ENCODE assay signal across 26 cellular contexts in genomic region chr5:66826263-66826662, GRCh38.
DNase-seq lines count a peak whose midpoint lies in the region; ATAC-seq and TF ChIP-seq lines count a peak whose summit lies in the region.
"Had no signal": no experiment of that assay in that cellular context is flagged by ENCODE, and none has a peak within 500 bp of the region (broad histone marks: within the 10 kb centered on the region; RNA-seq: fewer than 3 reads in every experiment).

No MANE protein-coding gene starts in this region.

- no peaks in the 10 kb centered on the region for H3K79me2 ChIP-seq in mesendoderm (ENCODE audit: control insufficient read depth, insufficient read depth, low read length)

- peak overlapping the region; percentile 36 for H3K4ac ChIP-seq in mesendoderm (ENCODE audit: low read depth, low read length)

- no peaks in the 10 kb centered on the region for H3K9me3 Mint-ChIP-seq in activated naive CD4-positive, alpha-beta T cell treated with anti-CD3 and anti-CD28 coated beads, Interleukin-2, amount 10 ng/mL, durations not matched to agents 7 days and 5 days
- H3K9me3 Mint-ChIP-seq: CD8-positive, alpha-beta T cell had no signal

- ATAC-seq in heart left ventricle (peak in 2 of 4 donors; percentile 38 to 57), heart right ventricle (peak in 2 of 8 donors; percentile 44 to 54), mucosa of descending colon (no peak)
- ATAC-seq: CD8-positive, alpha-beta T cell; HCT116 had no signal

- H3K4me3 ChIP-seq in heart left ventricle (no peak overlapping the region), heart right ventricle (no peak overlapping the region), mesendoderm (ENCODE audit: low read length) (no peak overlapping the region), mucosa of descending colon (no peak overlapping the region)
- H3K4me3 ChIP-seq: PC-9 had no signal

- H3K27ac Mint-ChIP-seq in activated naive CD4-positive, alpha-beta T cell treated with anti-CD3 and anti-CD28 coated beads, Interleukin-2, amount 10 ng/mL, durations not matched to agents 7 days and 5 days = no peak overlapping the region
- H3K27ac Mint-ChIP-seq: B cell; CD8-positive, alpha-beta T cell; IgD-negative memory B cell had no signal

- H3K23ac ChIP-seq in mesendoderm (ENCODE audit: low read length) = no peak overlapping the region

- H3K18ac ChIP-seq in mesendoderm (ENCODE audit: low read length) = peak overlapping the region; percentile 41

- WGBS in heart left ventricle, 4 donors = 49 to 58% (median 54%) methylated on average over 7 of the region's 7 CpGs
- 52 to 63% methylated on average over 7 of the region's 7 CpGs for WGBS in heart right ventricle, 2 donors
- WGBS in mesendoderm (ENCODE audit: extremely low coverage, insufficient coverage, low lambda C conversion rate) = no CpG with 5 or more reads among the region's 7 CpGs

- peaks cover 77% of the 10 kb centered on the region for H3K4me1 Mint-ChIP-seq in activated naive CD4-positive, alpha-beta T cell treated with anti-CD3 and anti-CD28 coated beads, Interleukin-2, amount 10 ng/mL, durations not matched to agents 7 days and 5 days

- H3K36me3 Mint-ChIP-seq in activated naive CD4-positive, alpha-beta T cell treated with anti-CD3 and anti-CD28 coated beads, Interleukin-2, amount 10 ng/mL, durations not matched to agents 7 days and 5 days = peaks cover 8% of the 10 kb centered on the region
- H3K36me3 Mint-ChIP-seq: CD8-positive, alpha-beta T cell; IgD-negative memory B cell had no signal

- H3K27me3 Mint-ChIP-seq in activated naive CD4-positive, alpha-beta T cell treated with anti-CD3 and anti-CD28 coated beads, Interleukin-2, amount 10 ng/mL, durations not matched to agents 7 days and 5 days = no peaks in the 10 kb centered on the region

- H2AK5ac ChIP-seq in mesendoderm (ENCODE audit: low read length) = no peak overlapping the region

- H2BK120ac ChIP-seq in mesendoderm (ENCODE audit: low read depth, low read length) = no peak overlapping the region

- H2BK15ac ChIP-seq in mesendoderm (replicated peaks; ENCODE audit: low read depth) = peak overlapping the region; percentile 46

- H2BK5ac ChIP-seq in mesendoderm (ENCODE audit: low read length) = no peak overlapping the region

- no peaks in the 10 kb centered on the region for H3K79me1 ChIP-seq in mesendoderm (ENCODE audit: low read length)

- H3K9me3 ChIP-seq in heart left ventricle = no peaks in the 10 kb centered on the region
- no peaks in the 10 kb centered on the region for H3K9me3 ChIP-seq in heart right ventricle
- H3K9me3 ChIP-seq in mucosa of descending colon = no peaks in the 10 kb centered on the region
- H3K9me3 ChIP-seq: Caco-2 had no signal

- DNase-seq in heart left ventricle = peak in 1 of 5 donors; percentile 48
- no peak for DNase-seq in cardiac septum (ENCODE audit: low spot score)
- no peak for DNase-seq in heart right ventricle
- DNase-seq in mesendoderm = no peak
- no peak for DNase-seq in activated naive CD4-positive, alpha-beta T cell treated with anti-CD3 and anti-CD28 coated beads, Interleukin-2, amount 10 ng/mL, durations not matched to agents 7 days and 5 days
- no peak for DNase-seq in EL
- no peak for DNase-seq in mucosa of descending colon
- DNase-seq: Caco-2; CD8-positive, alpha-beta T cell; DMS 273 treated with DMSO at 0.1 percent for 48 hours; DMS79 treated with DMSO at 0.1 percent for 48 hours; NCI-H1048; NCI-H1417; NCI-H1694; NCI-H2029 treated with DMSO at 0.1 percent for 48 hours; NCI-H446 treated with DMSO at 0.1 percent for 48 hours; NCI-H526; NCI-H82; NK-92 treated with Interleukin-12 subunit alpha and Interleukin-12 subunit beta, amount 100 ng/mL, for 24 hours; PC-9; RPMI8226; SHP77 treated with DMSO at 0.1 percent for 48 hours had no signal

- no peak overlapping the region for H4K8ac ChIP-seq in mesendoderm (ENCODE audit: low read depth, low read length)

- H3K4me3 Mint-ChIP-seq in activated naive CD4-positive, alpha-beta T cell treated with anti-CD3 and anti-CD28 coated beads, Interleukin-2, amount 10 ng/mL, durations not matched to agents 7 days and 5 days = no peak overlapping the region
- H3K4me3 Mint-ChIP-seq: B cell; CD8-positive, alpha-beta T cell; IgD-negative memory B cell had no signal

- no peak overlapping the region for H3K56ac ChIP-seq in mesendoderm (ENCODE audit: low read length)

- H3K27ac ChIP-seq in heart left ventricle (peak overlapping the region in 11 of 12 donors; percentile 16 to 83 (median 70)), heart right ventricle (peak overlapping the region; percentile 2 to 80 (median 70)), mesendoderm (ENCODE audit: low read depth, low read length) (no peak overlapping the region)
- H3K27ac ChIP-seq: C4-2B, PC-9 had no signal

- H3K27me3 ChIP-seq in heart left ventricle (no peaks in the 10 kb centered on the region), heart right ventricle (peaks cover 0 to 9% (median 0%) of the 10 kb centered on the region in 7 donors), mesendoderm (ENCODE audit: insufficient read depth, low read length, poor library complexity) (no peaks in the 10 kb centered on the region)

- H3K36me3 ChIP-seq in heart left ventricle (no peaks in the 10 kb centered on the region), heart right ventricle (no peaks in the 10 kb centered on the region), mesendoderm (ENCODE audit: control insufficient read depth, insufficient read depth, low read length) (no peaks in the 10 kb centered on the region), mucosa of descending colon (ENCODE audit: low read depth) (no peaks in the 10 kb centered on the region)

- intact Hi-C loops in heart left ventricle (cut with DNase I) (loop anchor here in 3 of 10 donors (5.0 to 10.0 kb wide), 3 partner anchors 139 to 159 kb away; no protein-coding TSS in a partner anchor), cardiac septum (cut with DNase I) (no loop called here), heart right ventricle (cut with DNase I) (loop anchor here in 2 of 10 donors (5.0 kb wide), 3 partner anchors 66 to 136 kb away; no protein-coding TSS in a partner anchor), mucosa of descending colon (cut with DNase I, micrococcal nuclease) (no loop called here)

- CTCF ChIA-PET in activated naive CD4-positive, alpha-beta T cell treated with anti-CD3 and anti-CD28 coated beads, Interleukin-2, amount 10 ng/mL, durations not matched to agents 7 days and 5 days (lab: Charles Lee) = interaction anchor here (1.4 kb wide), 1 partner anchor 39 kb away, joined by 4 read pairs; no protein-coding TSS in a partner anchor

- no peak overlapping the region for H3K4me2 ChIP-seq in mesendoderm (ENCODE audit: low read length)
- H3K4me2 ChIP-seq: PC-9 had no signal

- TF ChIP-seq CTCF in heart left ventricle (IDR thresholded peaks at IDR 0.05) (no peak), heart right ventricle (IDR thresholded peaks at IDR 0.05) (no peak), mucosa of descending colon (IDR thresholded peaks at IDR 0.05) (no peak)

- no peak overlapping the region for H3K9ac ChIP-seq in mesendoderm (ENCODE audit: low read length)

- TF ChIP-seq POLR2A in heart left ventricle (IDR thresholded peaks at IDR 0.05) = no peak

- H4K5ac ChIP-seq in mesendoderm (ENCODE audit: low read length) = no peak overlapping the region

- peaks cover 0 to 47% (median 13%) of the 10 kb centered on the region in 12 donors for H3K4me1 ChIP-seq in heart left ventricle
- H3K4me1 ChIP-seq in heart right ventricle = peaks cover 0 to 50% (median 29%) of the 10 kb centered on the region in 9 donors
- peaks cover 5% of the 10 kb centered on the region for H3K4me1 ChIP-seq in mesendoderm (ENCODE audit: control insufficient read depth, low read depth, low read length)
- peaks cover 8% of the 10 kb centered on the region for H3K4me1 ChIP-seq in mucosa of descending colon (ENCODE audit: low read depth)
- H3K4me1 ChIP-seq: Caco-2 had no signal
